25 cellular contexts compared by ENCODE assay signal in the genomic region with DNA sequence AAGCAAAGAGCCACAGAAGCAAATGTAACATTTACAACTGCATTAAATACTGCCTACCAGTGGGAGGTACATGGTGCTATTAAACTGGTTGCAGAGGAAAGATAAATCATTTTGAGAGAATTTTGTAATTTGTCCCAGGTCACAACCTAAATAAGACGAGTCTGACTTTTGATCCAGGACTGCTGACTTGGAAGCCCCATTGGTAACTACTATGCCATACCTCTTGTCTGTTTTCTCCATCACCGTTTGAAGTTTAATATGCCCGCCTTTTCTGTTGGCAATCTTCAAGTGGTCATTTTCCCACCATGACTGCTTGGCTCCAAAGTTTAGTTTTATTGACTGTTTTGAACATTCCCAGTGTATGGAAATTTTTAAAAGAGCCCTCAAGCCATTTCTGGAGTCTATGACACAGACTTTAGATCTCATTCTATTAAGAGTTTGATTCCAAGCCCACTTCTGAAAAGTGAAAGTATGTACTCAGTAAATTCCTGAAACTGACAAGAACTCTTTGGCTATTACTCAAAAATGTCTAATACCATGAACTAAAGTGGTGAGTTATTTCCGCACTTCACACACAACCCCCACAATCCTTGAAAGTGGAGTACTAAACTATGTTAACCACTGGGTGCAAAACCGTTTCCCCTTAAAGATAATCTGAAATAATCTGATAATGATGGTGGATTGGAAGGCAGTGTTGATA.
DNase-seq lines count a peak whose midpoint lies in the region; ATAC-seq and TF ChIP-seq lines count a peak whose summit lies in the region.
"Had no signal": no experiment of that assay in that cellular context is flagged by ENCODE, and none has a peak within 500 bp of the region (broad histone marks: within the 10 kb centered on the region; RNA-seq: fewer than 3 reads in every experiment).

No MANE protein-coding gene starts in this region.

- H3K4me3 ChIP-seq in choroid plexus epithelial cell (ENCODE audit: low read depth, low read length) = no peak overlapping the region
- no peak overlapping the region for H3K4me3 ChIP-seq in retinal pigment epithelial cell (ENCODE audit: low read length)
- H3K4me3 ChIP-seq: BLaER1 treated with 17β-estradiol and CSF1 and Interleukin-3, amounts not matched to agents 10 nM and 100 nM; tibial nerve had no signal

- TF ChIP-seq POLR2A in GM18505 (IDR thresholded peaks at IDR 0.05; ENCODE audit: borderline replicate concordance, extremely low read depth, insufficient read depth, insufficient read length) = no peak

- DNase-seq in RPMI7951 (ENCODE audit: low read depth) (peak; percentile 12), choroid plexus epithelial cell (ENCODE audit: low read depth) (peak; percentile 83), kidney tubule cell (ENCODE audit: low spot score) (peak; percentile 12), retinal pigment epithelial cell (ENCODE audit: low read depth) (peak; percentile 71), anterior cingulate cortex (lab: John Stamatoyannopoulos, UW) (no peak), activated T-cell treated with anti-CD3 and anti-CD28 coated beads for 4 hours (no peak), islet precursor cell (no peak)
- DNase-seq: ACHN; activated CD8-positive, alpha-beta memory T cell treated with anti-CD3 and anti-CD28 coated beads for 24 hours; activated naive CD4-positive, alpha-beta T cell treated with anti-CD3 and anti-CD28 coated beads for 36 hours; activated T-cell treated with anti-CD3 and anti-CD28 coated beads, Interleukin-2, amount 50 U/mL, for 4 hours; cerebellar nuclear complex; effector CD8-positive, alpha-beta T cell; left colon; NCI-H1092; NCI-H1930; NCI-H774; Right ventricle myocardium superior; stimulated activated CD4-positive, alpha-beta T cell treated with anti-CD3 and anti-CD28 coated beads, Interleukin-4, amount 100 ng/mL, for 1 hour; stimulated activated naive CD4-positive, alpha-beta T cell treated with Interleukin-2 at 50 U/mL for 16 hours had no signal

- ATAC-seq in GM18505 (IDR thresholded peaks at IDR 0.05; ENCODE audit: unreplicated experiment) = no peak
- ATAC-seq: activated CD4-positive, CD25-positive, alpha-beta regulatory T cell treated with anti-CD3 and anti-CD28 coated beads, Interleukin-2, amount 50 U/mL, for 24 hours; activated T-cell treated with anti-CD3 and anti-CD28 coated beads, Interleukin-2, amount 50 U/mL, for 4 hours; esophagus mucosa had no signal

- TF ChIP-seq CTCF in choroid plexus epithelial cell (conservative IDR thresholded peaks at IDR 0.05; ENCODE audit: low read depth, low read length) (no peak), retinal pigment epithelial cell (conservative IDR thresholded peaks at IDR 0.05; ENCODE audit: low read depth, low read length) (no peak)

Comparison
In these comparisons a context has a peak if more than half of its experiments do, and no peak if none do; other contexts are left out.
1. DNase-seq: peak in RPMI7951 (single experiment), choroid plexus epithelial cell (single experiment), kidney tubule cell (single experiment) and retinal pigment epithelial cell (single experiment); none in anterior cingulate cortex (0 of 58), activated T-cell treated with anti-CD3 and anti-CD28 coated beads for 4 hours (single experiment) and islet precursor cell (single experiment).